1 cellular context compared by ENCODE assay signal in genomic region chr3:110384601-110385000, GRCh38.
TF ChIP-seq lines count a peak whose summit lies in the region.

No MANE protein-coding gene starts in this region.

TF ChIP-seq in A549, 52 proteins besides CTCF, POLR2A, EP300 and RAD21 (continued from another document):
- TF ChIP-seq ELK1 (IDR thresholded peaks at IDR 0.05; ENCODE audit: low read depth, low read length) (no peak), KDM1A (IDR thresholded peaks at IDR 0.05; ENCODE audit: low read depth) (no peak), PBX3 (IDR thresholded peaks at IDR 0.05) (no peak), CHD2 (IDR thresholded peaks at IDR 0.05; ENCODE audit: low read length, partially characterized antibody) (no peak), EHMT2 (IDR thresholded peaks at IDR 0.05; ENCODE audit: low read depth) (no peak), FOSL2 (IDR thresholded peaks at IDR 0.05) (peak; percentile 78), FOSL2 (CRISPR knock-in tag; IDR thresholded peaks at IDR 0.05) (peak; percentile 85), MYC (IDR thresholded peaks at IDR 0.05; ENCODE audit: borderline replicate concordance, low read length) (no peak), NFE2L2 (conservative IDR thresholded peaks at IDR 0.05; ENCODE audit: low read length) (no peak), MAZ (IDR thresholded peaks at IDR 0.05; ENCODE audit: borderline replicate concordance, low read depth, low read length) (no peak), ZC3H11A (IDR thresholded peaks at IDR 0.05) (no peak), NPAS2 (CRISPR knock-in tag; IDR thresholded peaks at IDR 0.05; ENCODE audit: borderline replicate concordance) (no peak), FOSB (CRISPR knock-in tag; IDR thresholded peaks at IDR 0.05) (no peak), HOXA7 (CRISPR knock-in tag; IDR thresholded peaks at IDR 0.05) (no peak), POLR2AphosphoS2 (conservative IDR thresholded peaks at IDR 0.05; ENCODE audit: low read length) (no peak), REST (IDR thresholded peaks at IDR 0.05) (no peak), MAFK (IDR thresholded peaks at IDR 0.05; ENCODE audit: partially characterized antibody) (no peak), FOXS1 (CRISPR knock-in tag; IDR thresholded peaks at IDR 0.05) (no peak), E2F6 (IDR thresholded peaks at IDR 0.05; ENCODE audit: borderline replicate concordance, low read depth) (no peak), JUNB (IDR thresholded peaks at IDR 0.05) (peak; percentile 86), HDAC2 (IDR thresholded peaks at IDR 0.05) (no peak), HEYL (CRISPR knock-in tag; IDR thresholded peaks at IDR 0.05) (no peak), BHLHE40 (IDR thresholded peaks at IDR 0.05; ENCODE audit: low read depth, low read length) (no peak), KDM5A (IDR thresholded peaks at IDR 0.05) (no peak), HOXB13 (CRISPR knock-in tag; IDR thresholded peaks at IDR 0.05; ENCODE audit: low read depth) (no peak), GATA3 (IDR thresholded peaks at IDR 0.05; ENCODE audit: borderline replicate concordance) (peak; percentile 87), TFCP2L1 (CRISPR knock-in tag; IDR thresholded peaks at IDR 0.05) (no peak), HES2 (IDR thresholded peaks at IDR 0.05) (peak; percentile 88), ATOH8 (CRISPR knock-in tag; IDR thresholded peaks at IDR 0.05; ENCODE audit: low read depth) (no peak), HOXB5 (CRISPR knock-in tag; IDR thresholded peaks at IDR 0.05) (no peak)
TF ChIP-seq in A549: peak in this region for 9.
